In genomic region chr9:99509900-99510299, GRCh38 we compare ENCODE assay signal across 23 cellular contexts.
"Had no signal": no experiment of that assay in that cellular context is flagged by ENCODE, and none has a peak within 500 bp of the region (broad histone marks: within the 10 kb centered on the region; RNA-seq: fewer than 3 reads in every experiment).

No MANE protein-coding gene starts in this region.

- ATAC-seq: activated CD8-positive, alpha-beta memory T cell treated with anti-CD3 and anti-CD28 coated beads, Interleukin-2, amount 10 ng/mL, durations not matched to agents 7 days and 5 days; effector memory CD8-positive, alpha-beta T cell; gastrocnemius medialis; heart right ventricle; left cardiac atrium; lower lobe of right lung; sciatic nerve had no signal

- H3K9ac ChIP-seq: neural progenitor cell had no signal

- H2AFZ ChIP-seq: neural progenitor cell had no signal

- H3K27ac ChIP-seq: ascending aorta, epithelial cell of prostate, gastrocnemius medialis, heart right ventricle, lower lobe of right lung, neural progenitor cell, pancreas, spleen, stomach, thoracic aorta had no signal

- DNase-seq: activated CD4-positive, alpha-beta T cell treated with anti-CD3 and anti-CD28 coated beads, Interleukin-2, amount 50 U/mL, for 4 hours; activated CD4-positive, CD25-positive, alpha-beta regulatory T cell treated with anti-CD3 and anti-CD28 coated beads, Interleukin-2, amount 50 U/mL, for 72 hours; activated CD8-positive, alpha-beta memory T cell treated with anti-CD3 and anti-CD28 coated beads, Interleukin-2, amount 10 ng/mL, durations not matched to agents 7 days and 5 days; activated naive CD4-positive, alpha-beta T cell treated with anti-CD3 and anti-CD28 coated beads for 36 hours; activated T-cell treated with anti-CD3 and anti-CD28 coated beads, Interleukin-2, amount 50 U/mL, for 1 hour; dermis blood vessel endothelial cell; effector memory CD8-positive, alpha-beta T cell; gastrocnemius medialis; heart right ventricle; left cardiac atrium; lower lobe of right lung; pancreas; spleen; stomach; T1000 had no signal

- H3K27me3 ChIP-seq: ascending aorta, gastrocnemius medialis, heart right ventricle, neural progenitor cell, pancreas, spleen, stomach had no signal

- H3K36me3 Mint-ChIP-seq: activated CD8-positive, alpha-beta memory T cell treated with anti-CD3 and anti-CD28 coated beads, Interleukin-2, amount 10 ng/mL, durations not matched to agents 7 days and 5 days; mesothelial cell of epicardium; neural progenitor cell had no signal

- FAIRE-seq: bronchial epithelial cell, pancreas had no signal

- H3K4me3 ChIP-seq: ascending aorta, gastrocnemius medialis, heart right ventricle, lower lobe of right lung, neural progenitor cell, pancreas, spleen, stomach, thoracic aorta had no signal

- H3K9me3 Mint-ChIP-seq: activated naive CD4-positive, alpha-beta T cell treated with anti-CD3 and anti-CD28 coated beads for 36 hours; activated T-helper 2 cell treated with anti-CD3 and anti-CD28 coated beads, Interferon-gamma antibody, Interleukin-2, Interleukin-4, amounts not matched to agents 10 μg/mL and 5 μg/mL and 100 μg/mL, durations not matched to agents 14 hours and 24 hours and 36 hours; effector memory CD8-positive, alpha-beta T cell had no signal

- H3K4me1 ChIP-seq: ascending aorta, gastrocnemius medialis, lower lobe of right lung, neural progenitor cell had no signal

- H3K9me3 ChIP-seq: ascending aorta, gastrocnemius medialis, heart right ventricle, lower lobe of right lung, pancreas, spleen, stomach, thoracic aorta had no signal

- H3K4me3 Mint-ChIP-seq: activated CD8-positive, alpha-beta memory T cell treated with anti-CD3 and anti-CD28 coated beads, Interleukin-2, amount 10 ng/mL, durations not matched to agents 7 days and 5 days; activated naive CD4-positive, alpha-beta T cell treated with anti-CD3 and anti-CD28 coated beads for 36 hours; effector memory CD8-positive, alpha-beta T cell; mesothelial cell of epicardium; neural progenitor cell had no signal

- H3K4me2 ChIP-seq: neural progenitor cell had no signal

- H3K27ac Mint-ChIP-seq: activated CD8-positive, alpha-beta memory T cell treated with anti-CD3 and anti-CD28 coated beads, Interleukin-2, amount 10 ng/mL, durations not matched to agents 7 days and 5 days; activated naive CD4-positive, alpha-beta T cell treated with anti-CD3 and anti-CD28 coated beads for 36 hours; activated T-helper 2 cell treated with anti-CD3 and anti-CD28 coated beads, Interferon-gamma antibody, Interleukin-2, Interleukin-4, amounts not matched to agents 10 μg/mL and 5 μg/mL and 100 μg/mL, durations not matched to agents 14 hours and 24 hours and 36 hours; effector memory CD8-positive, alpha-beta T cell; mesothelial cell of epicardium had no signal

- H3K36me3 ChIP-seq: ascending aorta, gastrocnemius medialis, heart right ventricle, lower lobe of right lung, neural progenitor cell, pancreas, spleen, stomach, thoracic aorta had no signal
